ENCODE assay signal across 20 cellular contexts in genomic region chr3:169497567-169498257, GRCh38.
A peak's percentile ranks its signal among the peaks of the same experiment; 100 is the strongest.
DNase-seq lines count a peak whose midpoint lies in the region; ATAC-seq and TF ChIP-seq lines count a peak whose summit lies in the region.
"Had no signal": no experiment of that assay in that cellular context is flagged by ENCODE, and none has a peak within 500 bp of the region (broad histone marks: within the 10 kb centered on the region; RNA-seq: fewer than 3 reads in every experiment).

No MANE protein-coding gene starts in this region.

- H3K27ac ChIP-seq in prostate gland = no peak overlapping the region
- H3K27ac ChIP-seq: spleen, thyroid gland had no signal

- H3K36me3 Mint-ChIP-seq in HFFc6 (ENCODE audit: low read depth) = no peaks in the 10 kb centered on the region
- H3K36me3 Mint-ChIP-seq in activated T-helper 17 cell treated with anti-CD3 and anti-CD28 coated beads, Interleukin-2, amount 50 U/mL, for 72 hours (ENCODE audit: low read depth) = no peaks in the 10 kb centered on the region
- H3K36me3 Mint-ChIP-seq: CD14-positive monocyte; stimulated activated effector memory CD8-positive, alpha-beta T cell treated with anti-CD3 and anti-CD28 coated beads, Interleukin-12 subunit alpha, Interleukin-12 subunit beta, amount 100 ng/mL, for 72 hours had no signal

- 66% methylated on average over 5 of the region's 5 CpGs for WGBS in prostate gland

- TF ChIP-seq CTCF in HFFc6 (IDR thresholded peaks at IDR 0.05) (no peak), astrocyte of the cerebellum (IDR thresholded peaks at IDR 0.05; ENCODE audit: low read depth, low read length, missing control alignments) (no peak), fibroblast of pulmonary artery (IDR thresholded peaks at IDR 0.05; ENCODE audit: low read length, missing control alignments) (no peak), prostate gland (IDR thresholded peaks at IDR 0.05) (no peak)

- DNase-seq in HFFc6 = peak; percentile 1
- DNase-seq in astrocyte of the cerebellum (ENCODE audit: low read depth) = peak; percentile 48
- DNase-seq in fibroblast of pulmonary artery (ENCODE audit: low read depth) = peak; percentile 73
- no peak for DNase-seq in C1 segment of cervical spinal cord (lab: John Stamatoyannopoulos, UW)
- no peak for DNase-seq in prostate gland (ENCODE audit: low spot score)
- DNase-seq: activated B cell treated with CpG ODN at 0.5 μM for 24 hours; activated CD8-positive, alpha-beta memory T cell treated with anti-CD3 and anti-CD28 coated beads for 24 hours; activated effector memory CD4-positive, alpha-beta T cell treated with anti-CD3 and anti-CD28 coated beads, Interleukin-2, amount 50 U/mL, for 16 hours; anterior cingulate cortex; DND-41; hypothalamus; left cardiac atrium; NCI-H1417 treated with DMSO at 0.1 percent for 48 hours; spleen; thyroid gland had no signal

- H3K4me1 Mint-ChIP-seq in HFFc6 (ENCODE audit: low read depth) = no peaks in the 10 kb centered on the region
- no peaks in the 10 kb centered on the region for H3K4me1 Mint-ChIP-seq in activated T-helper 17 cell treated with anti-CD3 and anti-CD28 coated beads, Interleukin-2, amount 50 U/mL, for 72 hours
- H3K4me1 Mint-ChIP-seq: activated B cell treated with CpG ODN at 0.5 μM for 24 hours; CD14-positive monocyte; stimulated activated effector memory CD8-positive, alpha-beta T cell treated with anti-CD3 and anti-CD28 coated beads, Interleukin-12 subunit alpha, Interleukin-12 subunit beta, amount 100 ng/mL, for 72 hours had no signal

- no peaks in the 10 kb centered on the region for H3K27me3 Mint-ChIP-seq in HFFc6 (ENCODE audit: insufficient read depth)
- H3K27me3 Mint-ChIP-seq in activated T-helper 17 cell treated with anti-CD3 and anti-CD28 coated beads, Interleukin-2, amount 50 U/mL, for 72 hours = peaks cover 4% of the 10 kb centered on the region
- H3K27me3 Mint-ChIP-seq: dendritic cell treated with granulocyte-macrophage colony-stimulating factor and Interleukin-4, amounts not matched to agents 40 ng/mL and 50 ng/mL, for 4 days had no signal

- H3K9ac ChIP-seq in skeletal muscle satellite cell (ENCODE audit: low read depth, low read length) = no peak overlapping the region

- no peaks in the 10 kb centered on the region for H3K9me3 Mint-ChIP-seq in HFFc6
- no peaks in the 10 kb centered on the region for H3K9me3 Mint-ChIP-seq in activated T-helper 17 cell treated with anti-CD3 and anti-CD28 coated beads, Interleukin-2, amount 50 U/mL, for 72 hours
- H3K9me3 Mint-ChIP-seq: activated B cell treated with CpG ODN at 0.5 μM for 24 hours; dendritic cell treated with granulocyte-macrophage colony-stimulating factor and Interleukin-4, amounts not matched to agents 40 ng/mL and 50 ng/mL, for 4 days; stimulated activated effector memory CD8-positive, alpha-beta T cell treated with anti-CD3 and anti-CD28 coated beads, Interleukin-12 subunit alpha, Interleukin-12 subunit beta, amount 100 ng/mL, for 72 hours had no signal

- H3K27me3 ChIP-seq in skeletal muscle satellite cell (ENCODE audit: control insufficient read depth, insufficient read depth, low read length) (no peaks in the 10 kb centered on the region), prostate gland (replicated peaks; ENCODE audit: insufficient read depth) (no peaks in the 10 kb centered on the region)
- H3K27me3 ChIP-seq: spleen, thyroid gland had no signal

- no peak for TF ChIP-seq POLR2A in prostate gland (IDR thresholded peaks at IDR 0.05)

- no peak for ATAC-seq in activated T-helper 17 cell treated with anti-CD3 and anti-CD28 coated beads, Interleukin-2, amount 50 U/mL, for 72 hours (replicated peaks)
- ATAC-seq: left cardiac atrium; stimulated activated effector memory CD8-positive, alpha-beta T cell treated with anti-CD3 and anti-CD28 coated beads, Interleukin-12 subunit alpha, Interleukin-12 subunit beta, amount 100 ng/mL, for 72 hours had no signal

- no peak overlapping the region for H3K4me3 Mint-ChIP-seq in HFFc6
- H3K4me3 Mint-ChIP-seq in activated T-helper 17 cell treated with anti-CD3 and anti-CD28 coated beads, Interleukin-2, amount 50 U/mL, for 72 hours = no peak overlapping the region
- H3K4me3 Mint-ChIP-seq: activated B cell treated with CpG ODN at 0.5 μM for 24 hours; CD14-positive monocyte; dendritic cell treated with granulocyte-macrophage colony-stimulating factor and Interleukin-4, amounts not matched to agents 40 ng/mL and 50 ng/mL, for 4 days; stimulated activated effector memory CD8-positive, alpha-beta T cell treated with anti-CD3 and anti-CD28 coated beads, Interleukin-12 subunit alpha, Interleukin-12 subunit beta, amount 100 ng/mL, for 72 hours had no signal

- H3K4me3 ChIP-seq in astrocyte of the cerebellum (ENCODE audit: low read depth, low read length) (no peak overlapping the region), fibroblast of pulmonary artery (replicated peaks; ENCODE audit: low read depth, low read length) (no peak overlapping the region), skeletal muscle satellite cell (ENCODE audit: low read length) (no peak overlapping the region), prostate gland (no peak overlapping the region)
- H3K4me3 ChIP-seq: spleen, thyroid gland had no signal

- in situ Hi-C loops in astrocyte of the cerebellum (cut with HindIII; ENCODE audit: low sequenced_read_pairs) = no loop called here

- no peaks in the 10 kb centered on the region for H3K9me3 ChIP-seq in skeletal muscle satellite cell (replicated peaks; ENCODE audit: low read length)
- no peaks in the 10 kb centered on the region for H3K9me3 ChIP-seq in prostate gland
- H3K9me3 ChIP-seq: spleen, thyroid gland had no signal

- peak overlapping the region; percentile 38 for H3K4me2 ChIP-seq in skeletal muscle satellite cell (ENCODE audit: low read length)

- no peaks in the 10 kb centered on the region for H3K36me3 ChIP-seq in skeletal muscle satellite cell (ENCODE audit: insufficient read depth, low read length)
- H3K36me3 ChIP-seq in prostate gland = no peaks in the 10 kb centered on the region
- H3K36me3 ChIP-seq: spleen, thyroid gland had no signal

- H3K4me1 ChIP-seq in skeletal muscle satellite cell (ENCODE audit: control insufficient read depth, insufficient read depth, low read length) = peaks cover 9% of the 10 kb centered on the region
- no peaks in the 10 kb centered on the region for H3K4me1 ChIP-seq in prostate gland (replicated peaks)
- H3K4me1 ChIP-seq: thyroid gland had no signal

- no peak overlapping the region for H3K27ac Mint-ChIP-seq in HFFc6
- no peak overlapping the region for H3K27ac Mint-ChIP-seq in activated T-helper 17 cell treated with anti-CD3 and anti-CD28 coated beads, Interleukin-2, amount 50 U/mL, for 72 hours
- H3K27ac Mint-ChIP-seq: activated B cell treated with CpG ODN at 0.5 μM for 24 hours; CD14-positive monocyte; dendritic cell treated with granulocyte-macrophage colony-stimulating factor and Interleukin-4, amounts not matched to agents 40 ng/mL and 50 ng/mL, for 4 days; stimulated activated effector memory CD8-positive, alpha-beta T cell treated with anti-CD3 and anti-CD28 coated beads, Interleukin-12 subunit alpha, Interleukin-12 subunit beta, amount 100 ng/mL, for 72 hours had no signal

- intact Hi-C loops in prostate gland (cut with DNase I) = no loop called here

Comparison
In these comparisons a context has a peak if more than half of its experiments do, and no peak if none do; other contexts are left out.
1. DNase-seq: peak in HFFc6 (single experiment), astrocyte of the cerebellum (single experiment) and fibroblast of pulmonary artery (single experiment); none in C1 segment of cervical spinal cord (0 of 14) and prostate gland (single experiment).